22 cellular contexts compared by ENCODE assay signal in the genomic region with DNA sequence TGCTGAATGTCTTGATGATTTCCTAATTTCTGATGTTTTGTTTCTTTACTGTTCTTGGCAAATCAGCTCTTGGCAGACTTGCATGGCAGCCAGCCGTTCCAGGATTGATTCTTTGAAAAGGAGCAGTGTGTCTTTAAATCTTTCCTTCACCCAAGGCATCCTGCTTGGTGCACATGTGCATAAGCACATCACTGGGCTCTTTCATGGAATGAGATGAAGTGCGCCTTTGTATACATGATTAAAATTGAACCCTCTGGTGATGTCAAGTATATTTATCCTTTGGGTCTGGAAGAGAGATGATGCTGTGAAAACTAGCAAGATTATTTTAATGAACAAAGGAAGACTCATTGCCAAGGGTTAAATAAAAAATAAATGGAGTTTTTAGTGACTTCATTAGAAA. TPM values are rescaled to one million over a fixed set of nuclear protein-coding genes. Genes with fewer than 3 reads are reported as not detected.
"Had no signal": no experiment of that assay in that cellular context is flagged by ENCODE, and none has a peak within 500 bp of the region (broad histone marks: within the 10 kb centered on the region; RNA-seq: fewer than 3 reads in every experiment).

No MANE protein-coding gene starts in this region.

- H3K27ac Mint-ChIP-seq: neural progenitor cell; stimulated activated naive CD8-positive, alpha-beta T cell treated with anti-CD3 and anti-CD28 coated beads, Interleukin-15, Interleukin-2, amounts not matched to agents 100 ng/mL and 50 ng/mL, for 24 hours; T-helper 1 cell treated with Interleukin-12 subunit alpha and Interleukin-12 subunit beta and Interleukin-4 antibody, amounts not matched to agents 30 μg/mL and 1 μg/mL, for 36 hours had no signal

- H3K9me3 Mint-ChIP-seq: activated B cell treated with CpG ODN at 0.5 μM for 24 hours; neural progenitor cell; stimulated activated naive CD8-positive, alpha-beta T cell treated with anti-CD3 and anti-CD28 coated beads, Interleukin-15, Interleukin-2, amounts not matched to agents 100 ng/mL and 50 ng/mL, for 24 hours; T-helper 1 cell treated with Interleukin-12 subunit alpha and Interleukin-12 subunit beta and Interleukin-4 antibody, amounts not matched to agents 30 μg/mL and 1 μg/mL, for 36 hours had no signal

- H3K27me3 Mint-ChIP-seq: activated B cell treated with CpG ODN at 0.5 μM for 24 hours; stimulated activated naive CD8-positive, alpha-beta T cell treated with anti-CD3 and anti-CD28 coated beads, Interleukin-15, Interleukin-2, amounts not matched to agents 100 ng/mL and 50 ng/mL, for 24 hours had no signal

- H3K4me1 Mint-ChIP-seq: neural progenitor cell had no signal

- H3K27ac ChIP-seq: adrenal gland, esophagus squamous epithelium, foreskin keratinocyte, heart right ventricle, neural progenitor cell, ovary, thyroid gland, uterus had no signal

- ATAC-seq: foreskin keratinocyte, heart right ventricle, SK-N-SH treated with all-trans-retinoic acid at 6 μM for 48 hours had no signal

- H3K4me3 Mint-ChIP-seq: activated B cell treated with CpG ODN at 0.5 μM for 24 hours; neural progenitor cell; stimulated activated naive CD8-positive, alpha-beta T cell treated with anti-CD3 and anti-CD28 coated beads, Interleukin-15, Interleukin-2, amounts not matched to agents 100 ng/mL and 50 ng/mL, for 24 hours; T-helper 1 cell treated with Interleukin-12 subunit alpha and Interleukin-12 subunit beta and Interleukin-4 antibody, amounts not matched to agents 30 μg/mL and 1 μg/mL, for 36 hours had no signal

- DNase-seq: activated B cell treated with CpG ODN at 0.5 μM for 24 hours; activated naive CD4-positive, alpha-beta T cell; cerebellar nuclear complex; esophagus squamous epithelium; heart right ventricle; kidney; ovary; stimulated activated CD4-positive, alpha-beta T cell treated with anti-CD3 and anti-CD28 coated beads, Interleukin-4, amount 100 ng/mL, for 1 hour; stimulated activated CD8-positive, alpha-beta memory T cell treated with anti-CD3 and anti-CD28 coated beads, Interleukin-4, amount 100 ng/mL, for 48 hours; thyroid gland; uterus had no signal

RNA-seq across cellular contexts. Expression of gene BPIFC, which starts 22.8 kb away (rescaled TPM):
- total RNA-seq: activated B cell treated with CpG ODN at 0.5 μM for 24 hours, adrenal gland, dermis microvascular lymphatic vessel endothelial cell, heart right ventricle, kidney, liver, mesenteric fat pad, myocyte, ovary, renal cortical epithelial cell, thyroid gland, uterus had no signal
